In genomic region chr5:10233011-10233410, GRCh38 we compare ENCODE assay signal across 18 cellular contexts.
"Had no signal": no experiment of that assay in that cellular context is flagged by ENCODE, and none has a peak within 500 bp of the region (broad histone marks: within the 10 kb centered on the region; RNA-seq: fewer than 3 reads in every experiment).

No MANE protein-coding gene starts in this region.

- H3K4me3 Mint-ChIP-seq: activated CD4-positive, alpha-beta T cell treated with anti-CD3 and anti-CD28 coated beads for 36 hours; activated naive CD8-positive, alpha-beta T cell treated with anti-CD3 and anti-CD28 coated beads, Interleukin-2, amount 10 ng/mL, durations not matched to agents 7 days and 5 days; brain; natural killer cell; stimulated activated memory B cell treated with anti-CD40 and anti-IgM and Interleukin-4, amounts not matched to agents 10 μg/mL and 1 μg/mL and 100 μg/mL, for 72 hours had no signal

- ATAC-seq: activated CD4-positive, alpha-beta T cell treated with anti-CD3 and anti-CD28 coated beads for 36 hours; natural killer cell; stimulated activated memory B cell treated with anti-CD40 and anti-IgM and Interleukin-4, amounts not matched to agents 10 μg/mL and 1 μg/mL and 100 μg/mL, for 72 hours had no signal

- H3K27ac ChIP-seq: colonic mucosa, lower lobe of right lung, neutrophil, sigmoid colon, spleen, testis, upper lobe of right lung, WERI-Rb-1 had no signal

- H3K27me3 Mint-ChIP-seq: activated CD4-positive, alpha-beta T cell treated with anti-CD3 and anti-CD28 coated beads for 36 hours; activated naive CD8-positive, alpha-beta T cell treated with anti-CD3 and anti-CD28 coated beads, Interleukin-2, amount 10 ng/mL, durations not matched to agents 7 days and 5 days; brain; stimulated activated memory B cell treated with anti-CD40 and anti-IgM and Interleukin-4, amounts not matched to agents 10 μg/mL and 1 μg/mL and 100 μg/mL, for 72 hours had no signal

- DNase-seq: activated CD4-positive, alpha-beta T cell treated with anti-CD3 and anti-CD28 coated beads for 36 hours; activated CD4-positive, alpha-beta T cell treated with anti-CD3 and anti-CD28 coated beads, Interleukin-2, amount 50 U/mL, for 48 hours; activated naive CD4-positive, alpha-beta T cell treated with Interleukin-2 at 50 U/mL for 16 hours; activated naive CD8-positive, alpha-beta T cell treated with anti-CD3 and anti-CD28 coated beads, Interleukin-2, amount 10 ng/mL, durations not matched to agents 7 days and 5 days; activated T-cell treated with anti-CD3 and anti-CD28 coated beads for 4 hours; central memory CD4-positive, alpha-beta T cell; colonic mucosa; lower lobe of right lung; natural killer cell; sigmoid colon; spleen; stimulated activated CD4-positive, alpha-beta T cell treated with anti-CD3 and anti-CD28 coated beads, Interleukin-4, amount 100 ng/mL, for 4 hours; testis had no signal

- H3K9me3 Mint-ChIP-seq: activated naive CD8-positive, alpha-beta T cell treated with anti-CD3 and anti-CD28 coated beads, Interleukin-2, amount 10 ng/mL, durations not matched to agents 7 days and 5 days; brain; natural killer cell; stimulated activated memory B cell treated with anti-CD40 and anti-IgM and Interleukin-4, amounts not matched to agents 10 μg/mL and 1 μg/mL and 100 μg/mL, for 72 hours had no signal

- H3K4me3 ChIP-seq: colonic mucosa, lower lobe of right lung, sigmoid colon, spleen, testis, upper lobe of right lung had no signal

- H3K9me3 ChIP-seq: colonic mucosa, lower lobe of right lung, neutrophil, sigmoid colon, spleen, testis, upper lobe of right lung had no signal

- H3K4me1 ChIP-seq: colonic mucosa, lower lobe of right lung, sigmoid colon, spleen, testis, upper lobe of right lung had no signal

- H3K27me3 ChIP-seq: colonic mucosa, neutrophil, sigmoid colon, spleen, testis, upper lobe of right lung had no signal

- H3K36me3 ChIP-seq: colonic mucosa had no signal

- H3K4me1 Mint-ChIP-seq: activated CD4-positive, alpha-beta T cell treated with anti-CD3 and anti-CD28 coated beads for 36 hours; activated naive CD8-positive, alpha-beta T cell treated with anti-CD3 and anti-CD28 coated beads, Interleukin-2, amount 10 ng/mL, durations not matched to agents 7 days and 5 days; natural killer cell; stimulated activated memory B cell treated with anti-CD40 and anti-IgM and Interleukin-4, amounts not matched to agents 10 μg/mL and 1 μg/mL and 100 μg/mL, for 72 hours had no signal

- H3K27ac Mint-ChIP-seq: activated CD4-positive, alpha-beta T cell treated with anti-CD3 and anti-CD28 coated beads for 36 hours; activated naive CD8-positive, alpha-beta T cell treated with anti-CD3 and anti-CD28 coated beads, Interleukin-2, amount 10 ng/mL, durations not matched to agents 7 days and 5 days; natural killer cell; stimulated activated memory B cell treated with anti-CD40 and anti-IgM and Interleukin-4, amounts not matched to agents 10 μg/mL and 1 μg/mL and 100 μg/mL, for 72 hours had no signal
